1 cellular context compared by ENCODE assay signal in genomic region chr20:23049201-23049932, GRCh38.
TF ChIP-seq lines count a peak whose summit lies in the region.

TSS of gene THBD (minus strand) at chr20:23049672. CDS start at chr20:23049504, 168 bp downstream.

TF ChIP-seq in WTC11, 78 proteins besides CTCF, POLR2A, EP300 and RAD21 (continued from another document):
- 0 out of 2 replicates have a peak, but pooled peaks have one; percentile 72 for TF ChIP-seq ESRRA (CRISPR knock-in tag; IDR thresholded peaks at IDR 0.05; ENCODE audit: borderline replicate concordance)
- no peak for TF ChIP-seq CDX4 (CRISPR knock-in tag; IDR thresholded peaks at IDR 0.05; ENCODE audit: borderline replicate concordance)
- TF ChIP-seq NFYB (CRISPR knock-in tag; conservative IDR thresholded peaks at IDR 0.05; ENCODE audit: low read depth), result 0 out of 2 replicates have a peak, but pooled peaks have one; percentile 10
- TF ChIP-seq GRHL2 (CRISPR knock-in tag; IDR thresholded peaks at IDR 0.05; ENCODE audit: insufficient replicate concordance, severe bottlenecking), result no peak
- TF ChIP-seq AFF4 (CRISPR knock-in tag; IDR thresholded peaks at IDR 0.05; ENCODE audit: borderline replicate concordance), result no peak
- TF ChIP-seq E2F4 (CRISPR knock-in tag; IDR thresholded peaks at IDR 0.05; ENCODE audit: borderline replicate concordance, low read depth), result peak; percentile 37; the same call in 1 of the 2 replicates
- no peak for TF ChIP-seq ZNF671 (CRISPR knock-in tag; IDR thresholded peaks at IDR 0.05)
- no peak for TF ChIP-seq HMGA2 (CRISPR knock-in tag; IDR thresholded peaks at IDR 0.05)
- no peak for TF ChIP-seq TCF7 (CRISPR knock-in tag; IDR thresholded peaks at IDR 0.05; ENCODE audit: low read depth)
- no peak for TF ChIP-seq IRF2 (CRISPR knock-in tag; IDR thresholded peaks at IDR 0.05; ENCODE audit: borderline replicate concordance, low read depth)
- no peak for TF ChIP-seq ZNF396 (CRISPR knock-in tag; IDR thresholded peaks at IDR 0.05; ENCODE audit: borderline replicate concordance)
- TF ChIP-seq E2F1 (CRISPR knock-in tag; IDR thresholded peaks at IDR 0.05), result 0 out of 2 replicates have a peak, but pooled peaks have one; percentile 37
- no peak for TF ChIP-seq ATF2 (CRISPR knock-in tag; IDR thresholded peaks at IDR 0.05; ENCODE audit: borderline replicate concordance, low read depth)
- no peak for TF ChIP-seq KAT7 (CRISPR knock-in tag; IDR thresholded peaks at IDR 0.05; ENCODE audit: borderline replicate concordance)
- TF ChIP-seq ZNF121 (CRISPR knock-in tag; IDR thresholded peaks at IDR 0.05), result no peak
- no peak for TF ChIP-seq ERG (CRISPR knock-in tag; IDR thresholded peaks at IDR 0.05)
- no peak for TF ChIP-seq NR3C1 (CRISPR knock-in tag; conservative IDR thresholded peaks at IDR 0.05; ENCODE audit: low read depth)
- TF ChIP-seq ETV6 (CRISPR knock-in tag; IDR thresholded peaks at IDR 0.05), result peak; percentile 69; the same call in 1 of the 2 replicates
- TF ChIP-seq SMAD3 (CRISPR knock-in tag; IDR thresholded peaks at IDR 0.05; ENCODE audit: borderline replicate concordance), result peak; percentile 82
- no peak for TF ChIP-seq ATF3 (CRISPR knock-in tag; conservative IDR thresholded peaks at IDR 0.05)
- no peak for TF ChIP-seq RORB (CRISPR knock-in tag; IDR thresholded peaks at IDR 0.05)
- TF ChIP-seq TP53 (CRISPR knock-in tag; IDR thresholded peaks at IDR 0.05), result peak; percentile 86; the same call in 1 of the 2 replicates
- TF ChIP-seq GTF2I (CRISPR knock-in tag; conservative IDR thresholded peaks at IDR 0.05), result no peak
- 0 out of 2 replicates have a peak, but pooled peaks have one; percentile 39 for TF ChIP-seq JUN (CRISPR knock-in tag; IDR thresholded peaks at IDR 0.05)
- no peak for TF ChIP-seq ZSCAN18 (CRISPR knock-in tag; IDR thresholded peaks at IDR 0.05)
- peak; percentile 70; the same call in 1 of the 2 replicates for TF ChIP-seq ZNF219 (CRISPR knock-in tag; IDR thresholded peaks at IDR 0.05; ENCODE audit: borderline replicate concordance)
- TF ChIP-seq ZNF416 (CRISPR knock-in tag; IDR thresholded peaks at IDR 0.05), result no peak
- peak; percentile 78 for TF ChIP-seq TEAD4 (CRISPR knock-in tag; IDR thresholded peaks at IDR 0.05)
- no peak for TF ChIP-seq FOXJ3 (CRISPR knock-in tag; IDR thresholded peaks at IDR 0.05; ENCODE audit: borderline replicate concordance)
- TF ChIP-seq OVOL2 (CRISPR knock-in tag; IDR thresholded peaks at IDR 0.05; ENCODE audit: borderline replicate concordance), result no peak
- TF ChIP-seq SP1 (CRISPR knock-in tag; conservative IDR thresholded peaks at IDR 0.05), result no peak
- TF ChIP-seq ZNF281 (CRISPR knock-in tag; IDR thresholded peaks at IDR 0.05), result 0 out of 2 replicates have a peak, but pooled peaks have one; percentile 37
- TF ChIP-seq NR2C2 (CRISPR knock-in tag; IDR thresholded peaks at IDR 0.05), result no peak
- no peak for TF ChIP-seq CBFB (CRISPR knock-in tag; IDR thresholded peaks at IDR 0.05; ENCODE audit: low read depth)
- no peak for TF ChIP-seq ZNF423 (CRISPR knock-in tag; IDR thresholded peaks at IDR 0.05)
